Comparison of ENCODE assay signal across 7 cellular contexts in genomic region chr3:278300-279064, GRCh38.
A peak's percentile ranks its signal among the peaks of the same experiment; 100 is the strongest.
DNase-seq lines count a peak whose midpoint lies in the region; ATAC-seq and FAIRE-seq lines count a peak whose summit lies in the region.

No MANE protein-coding gene starts in this region.

- H3K27ac ChIP-seq in skeletal muscle tissue (ENCODE audit: low read depth, low read length) = peak overlapping the region; percentile 37

- ATAC-seq in GM19043 (IDR thresholded peaks at IDR 0.05; ENCODE audit: low read depth, unreplicated experiment) (peak; percentile 66), HG02870 (IDR thresholded peaks at IDR 0.05; ENCODE audit: unreplicated experiment) (peak; percentile 76)

- H3K4me3 ChIP-seq in skeletal muscle tissue (ENCODE audit: low read length in 3 of 3) = no peak overlapping the region
- no peak overlapping the region for H3K4me3 ChIP-seq in MG63

- no peak overlapping the region for H3K9ac ChIP-seq in skeletal muscle tissue (ENCODE audit: low read depth in 1 of 3, low read length in 3 of 3)

- peaks cover 0 to 2% (median 0%) of the 10 kb centered on the region in 3 donors for H3K9me3 ChIP-seq in skeletal muscle tissue (ENCODE audit: control insufficient read depth in 3 of 3, low read length in 3 of 3)
- H3K9me3 ChIP-seq in MG63 = no peaks in the 10 kb centered on the region

- no peaks in the 10 kb centered on the region for H3K27me3 ChIP-seq in skeletal muscle tissue (ENCODE audit: control insufficient read depth in 3 of 3, insufficient read depth in 3 of 3, low read length in 3 of 3)
- no peaks in the 10 kb centered on the region for H3K27me3 ChIP-seq in MG63

- FAIRE-seq in frontal cortex (lab: Jason Lieb, UNC) = no peak

- DNase-seq in NCI-H2107 (lab: John Stamatoyannopoulos, UW) = peak; percentile 29
- DNase-seq in frontal cortex (ENCODE audit: low spot score in 2 of 2) = no peak
- no peak for DNase-seq in MG63
- DNase-seq in NCI-H226 = no peak

- no peaks in the 10 kb centered on the region for H3K36me3 ChIP-seq in skeletal muscle tissue (ENCODE audit: control insufficient read depth in 3 of 3, insufficient read depth in 3 of 3, low read length in 3 of 3)
- H3K36me3 ChIP-seq in MG63 = no peaks in the 10 kb centered on the region

- H3K4me1 ChIP-seq in skeletal muscle tissue (ENCODE audit: control insufficient read depth in 3 of 3, insufficient read depth in 3 of 3, low read length in 3 of 3) = peaks cover 5 to 10% (median 9%) of the 10 kb centered on the region in 3 donors
